Comparison of ENCODE assay signal across 19 cellular contexts in the genomic region with DNA sequence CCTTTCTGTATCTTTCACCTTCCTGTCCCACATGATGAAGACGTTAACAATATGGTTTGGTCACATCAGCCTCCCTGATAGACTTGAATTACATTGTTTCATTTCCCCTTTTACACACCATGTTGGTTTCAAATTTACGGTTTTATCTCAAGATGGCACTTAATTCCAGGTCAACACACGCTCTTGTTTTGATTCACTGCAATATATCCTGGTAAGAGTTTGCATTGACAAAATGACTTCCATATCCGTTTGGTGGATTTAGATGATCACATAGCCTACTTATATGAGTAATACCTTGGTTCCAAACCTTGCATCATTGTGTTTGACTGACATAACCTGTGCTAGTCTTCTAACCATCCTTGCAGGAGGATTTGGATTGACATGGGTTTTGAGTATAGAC.
"Had no signal": no experiment of that assay in that cellular context is flagged by ENCODE, and none has a peak within 500 bp of the region (broad histone marks: within the 10 kb centered on the region; RNA-seq: fewer than 3 reads in every experiment).

No MANE protein-coding gene starts in this region.

- ATAC-seq: gastroesophageal sphincter; left cardiac atrium; lower lobe of right lung; natural killer cell; sciatic nerve; stimulated activated memory B cell treated with anti-CD40 and anti-IgM and Interleukin-4, amounts not matched to agents 10 μg/mL and 1 μg/mL and 100 μg/mL, for 72 hours; stimulated activated naive CD8-positive, alpha-beta T cell treated with anti-CD3 and anti-CD28 coated beads, Interleukin-15, amount 100 ng/mL, for 72 hours had no signal

- H3K27me3 ChIP-seq: esophagus squamous epithelium, gastroesophageal sphincter, spleen had no signal

- DNase-seq: dermis blood vessel endothelial cell; esophagus squamous epithelium; foreskin fibroblast; kidney; left cardiac atrium; left ventricle myocardium inferior; lower lobe of right lung; natural killer cell; posterior cingulate gyrus; spleen; stimulated activated CD4-positive, alpha-beta T cell treated with anti-CD3 and anti-CD28 coated beads, Interleukin-15, amount 100 ng/mL, for 24 hours; stimulated activated CD4-positive, alpha-beta T cell treated with anti-CD3 and anti-CD28 coated beads, Interleukin-1b, Interleukin-23, amount 100 ng/mL, for 48 hours; stimulated activated CD4-positive, alpha-beta T cell treated with anti-CD3 and anti-CD28 coated beads, Interleukin-4, amount 100 ng/mL, for 24 hours; stimulated activated naive CD8-positive, alpha-beta T cell treated with anti-CD3 and anti-CD28 coated beads, Interleukin-15, amount 100 ng/mL, for 72 hours; trophoblast cell had no signal

- H3K27ac ChIP-seq: esophagus squamous epithelium, gastroesophageal sphincter, left ventricle myocardium inferior, lower lobe of right lung, spleen, thoracic aorta had no signal

- H3K4me1 ChIP-seq: esophagus squamous epithelium, gastroesophageal sphincter, left ventricle myocardium inferior, lower lobe of right lung, spleen had no signal

- H3K4me3 ChIP-seq: esophagus squamous epithelium, gastroesophageal sphincter, left ventricle myocardium inferior, lower lobe of right lung, spleen, thoracic aorta had no signal

- H3K36me3 ChIP-seq: esophagus squamous epithelium, gastroesophageal sphincter, left ventricle myocardium inferior, lower lobe of right lung, spleen, thoracic aorta had no signal

- H3K9me3 ChIP-seq: esophagus squamous epithelium, gastroesophageal sphincter, lower lobe of right lung, thoracic aorta had no signal

- FAIRE-seq: kidney had no signal
